In genomic region chr12:8197685-8198308, GRCh38 we compare ENCODE assay signal across 6 cellular contexts. TPM values are rescaled to one million over a fixed set of nuclear protein-coding genes. Genes with fewer than 3 reads are reported as not detected.
"Had no signal": no experiment of that assay in that cellular context is flagged by ENCODE, and none has a peak within 500 bp of the region (broad histone marks: within the 10 kb centered on the region; RNA-seq: fewer than 3 reads in every experiment).

No MANE protein-coding gene starts in this region.

RNA-seq across cellular contexts. Expression of gene FAM90A1, which starts 29.6 kb away (rescaled TPM):
- polyA plus RNA-seq: neural cell had no signal

RNA-seq across cellular contexts. Expression of gene ZNF705A, which starts 41.0 kb away (rescaled TPM):
- polyA plus RNA-seq: adipose tissue, foreskin keratinocyte, heart left ventricle, neural cell, ovary, stomach had no signal
